15 cellular contexts compared by ENCODE assay signal in the genomic region with DNA sequence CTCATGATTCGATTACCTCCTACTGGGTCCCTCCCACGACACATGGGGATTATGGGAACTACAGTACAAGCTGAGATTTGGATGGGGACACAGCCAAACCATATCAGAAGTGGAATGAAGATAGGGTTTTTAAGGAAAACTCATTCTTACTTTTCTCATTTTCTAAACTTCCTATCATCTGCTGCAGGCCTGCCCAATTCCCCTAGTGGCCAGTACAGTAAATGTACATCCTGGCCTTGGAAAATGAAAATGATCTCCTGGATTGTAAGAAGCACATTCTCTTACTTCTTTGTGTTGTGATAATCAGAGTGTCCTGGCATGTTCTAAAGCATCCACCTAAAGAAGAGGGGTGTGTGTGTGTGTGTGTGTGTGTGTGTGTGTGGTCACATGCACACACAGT.
A peak's percentile ranks its signal among the peaks of the same experiment; 100 is the strongest.
DNase-seq lines count a peak whose midpoint lies in the region; ATAC-seq, FAIRE-seq and TF ChIP-seq lines count a peak whose summit lies in the region.
"Had no signal": no experiment of that assay in that cellular context is flagged by ENCODE, and none has a peak within 500 bp of the region (broad histone marks: within the 10 kb centered on the region; RNA-seq: fewer than 3 reads in every experiment).

No MANE protein-coding gene starts in this region.

- H3K79me2 ChIP-seq in DOHH2 (ENCODE audit: control insufficient read depth, low read length) (no peaks in the 10 kb centered on the region), H1 (ENCODE audit: control insufficient read depth in 1 of 2, insufficient read depth in 2 of 2, low read length in 2 of 2) (no peaks in the 10 kb centered on the region)

- H4K20me1 ChIP-seq in DOHH2 (ENCODE audit: control insufficient read depth, insufficient read depth, low read depth, low read length) (no peaks in the 10 kb centered on the region), H1 (replicated peaks in 1 of 2; ENCODE audit: control insufficient read depth in 1 of 2, insufficient read depth in 2 of 2, low read length in 2 of 2) (no peaks in the 10 kb centered on the region)

- no peaks in the 10 kb centered on the region for H3K9me3 Mint-ChIP-seq in osteocyte (ENCODE audit: unreplicated experiment)
- H3K9me3 Mint-ChIP-seq: activated naive CD4-positive, alpha-beta T cell treated with anti-CD3 and anti-CD28 coated beads for 36 hours; stimulated activated naive CD8-positive, alpha-beta T cell treated with anti-CD3 and anti-CD28 coated beads, Interleukin-15, amount 100 ng/mL, for 72 hours had no signal

- peak; percentile 37 for TF ChIP-seq CTCF in DOHH2 (IDR thresholded peaks at IDR 0.05; ENCODE audit: low read depth, low read length, poor library complexity, severe bottlenecking)
- TF ChIP-seq CTCF in H1 (IDR thresholded peaks at IDR 0.05; ENCODE audit: control extremely low read depth in 1 of 3, insufficient read depth in 1 of 3, low read depth in 1 of 3, low read length in 3 of 3) = peak in 2 of 3 experiments; percentile 7 to 51; a peak in 2 of 4 replicates
- TF ChIP-seq CTCF in osteocyte (IDR thresholded peaks at IDR 0.05) = peak; percentile 21
- TF ChIP-seq CTCF in GM20000 (IDR thresholded peaks at IDR 0.05; ENCODE audit: extremely low read depth, missing control alignments) = no peak
- no peak for TF ChIP-seq CTCF in uterus (IDR thresholded peaks at IDR 0.05)

- 0 out of 2 replicates have a peak overlapping the region, but pooled peaks have one; percentile 42 for H2AFZ ChIP-seq in H1 (ENCODE audit: low read length)

- no peaks in the 10 kb centered on the region for H3K23me2 ChIP-seq in H1 (ENCODE audit: low read depth, low read length)

- H3K18ac ChIP-seq in H1 (ENCODE audit: extremely low read depth, low read length) = no peak overlapping the region

- H4K91ac ChIP-seq in H1 (replicated peaks; ENCODE audit: insufficient read length, low read length) = no peak overlapping the region

- no peak overlapping the region for H3K23ac ChIP-seq in H1 (ENCODE audit: insufficient read length)

- H3K27ac ChIP-seq in DOHH2 (ENCODE audit: low read depth, low read length) = no peak overlapping the region
- no peak overlapping the region for H3K27ac ChIP-seq in H1 (ENCODE audit: low read depth, low read length)
- H3K27ac ChIP-seq in uterus = no peak overlapping the region

- TF ChIP-seq POLR2A in H1 (IDR thresholded peaks at IDR 0.05; ENCODE audit: control extremely low read depth in 1 of 2, low read depth in 2 of 2, low read length in 2 of 2) (no peak), uterus (IDR thresholded peaks at IDR 0.05) (no peak)

- H3K4me3 ChIP-seq in DOHH2 (ENCODE audit: low read length) (no peak overlapping the region), H1 (ENCODE audit: extremely low read depth in 1 of 4, insufficient read depth in 2 of 4, low read depth in 3 of 4, low read length in 4 of 4) (no peak overlapping the region), uterus (no peak overlapping the region)

- TF ChIP-seq EP300 in H1 (IDR thresholded peaks at IDR 0.05; ENCODE audit: borderline replicate concordance in 1 of 2, low read depth in 2 of 2, low read length in 2 of 2) = no peak

- no peaks in the 10 kb centered on the region for H3K27me3 ChIP-seq in DOHH2 (ENCODE audit: control insufficient read depth, low read length)
- H3K27me3 ChIP-seq in H1 (replicated peaks in 1 of 4; ENCODE audit: control insufficient read depth in 3 of 4, extremely low read depth in 1 of 4, insufficient read depth in 3 of 4, low read length in 3 of 4) = no peaks in the 10 kb centered on the region
- no peaks in the 10 kb centered on the region for H3K27me3 ChIP-seq in uterus

- no peak overlapping the region for H2BK15ac ChIP-seq in H1 (ENCODE audit: low read length)

- H4K8ac ChIP-seq in H1 (ENCODE audit: extremely low read depth, insufficient read depth, low read length) = no peak overlapping the region

- no peak overlapping the region for H2BK12ac ChIP-seq in H1 (ENCODE audit: low read depth, low read length)

- H2AK5ac ChIP-seq in H1 (ENCODE audit: low read depth, low read length) = no peak overlapping the region

- no peak overlapping the region for H3K9ac ChIP-seq in H1 (replicated peaks in 1 of 4; ENCODE audit: extremely low read depth in 1 of 4, low read depth in 3 of 4, low read length in 3 of 4)

- H3K56ac ChIP-seq in H1 (replicated peaks; ENCODE audit: insufficient read length, low read depth, low read length) = no peak overlapping the region

- H3K4ac ChIP-seq in H1 (replicated peaks; ENCODE audit: insufficient read length, low read depth, low read length) = no peak overlapping the region

- H3K27me3 Mint-ChIP-seq in osteocyte (ENCODE audit: unreplicated experiment) = peaks cover 2% of the 10 kb centered on the region
- H3K27me3 Mint-ChIP-seq: naive thymus-derived CD4-positive, alpha-beta T cell; stimulated activated naive CD8-positive, alpha-beta T cell treated with anti-CD3 and anti-CD28 coated beads, Interleukin-15, amount 100 ng/mL, for 72 hours had no signal

- no peaks in the 10 kb centered on the region for H3F3A ChIP-seq in DOHH2 (ENCODE audit: control insufficient read depth, insufficient read depth)

- DNase-seq in NAMALWA (ENCODE audit: low spot score) = peak; percentile 0
- no peak for DNase-seq in H1 (ENCODE audit: low read depth in 1 of 2, low spot score in 2 of 2)
- DNase-seq in osteocyte (ENCODE audit: extremely low spot score, unreplicated experiment) = no peak
- no peak for DNase-seq in GM20000 (ENCODE audit: low spot score)
- DNase-seq in uterus = no peak
- DNase-seq in KG1 (lab: John Stamatoyannopoulos, UW) = no peak
- DNase-seq: activated CD4-positive, alpha-beta T cell treated with anti-CD3 and anti-CD28 coated beads for 1 hour; activated naive CD4-positive, alpha-beta T cell treated with anti-CD3 and anti-CD28 coated beads for 36 hours; DMS153; naive thymus-derived CD4-positive, alpha-beta T cell; NCI-H226; stimulated activated CD4-positive, alpha-beta T cell treated with anti-CD3 and anti-CD28 coated beads, Interleukin-15, amount 100 ng/mL, for 24 hours; stimulated activated naive CD8-positive, alpha-beta T cell treated with anti-CD3 and anti-CD28 coated beads, Interleukin-15, amount 100 ng/mL, for 72 hours had no signal

- no peak overlapping the region for H2BK120ac ChIP-seq in H1 (replicated peaks; ENCODE audit: low read depth, low read length)

- no peak for ATAC-seq in GM18858 (IDR thresholded peaks at IDR 0.05; ENCODE audit: unreplicated experiment)
- ATAC-seq: naive thymus-derived CD4-positive, alpha-beta T cell; stimulated activated naive CD8-positive, alpha-beta T cell treated with anti-CD3 and anti-CD28 coated beads, Interleukin-15, amount 100 ng/mL, for 72 hours had no signal

- no peak overlapping the region for H3K14ac ChIP-seq in H1 (ENCODE audit: insufficient read length)

- H3K4me1 ChIP-seq in DOHH2 (ENCODE audit: control insufficient read depth, low read length) = no peaks in the 10 kb centered on the region
- H3K4me1 ChIP-seq in H1 (replicated peaks in 1 of 4; ENCODE audit: control insufficient read depth in 3 of 4, insufficient read depth in 4 of 4, low read length in 3 of 4) = peaks cover 4 to 8% (median 6%) of the 10 kb centered on the region in 4 experiments
- H3K4me1 ChIP-seq in uterus = no peaks in the 10 kb centered on the region

- FAIRE-seq in H1 (lab: Jason Lieb, UNC) = no peak

- no peak overlapping the region for H2BK20ac ChIP-seq in H1 (ENCODE audit: low read length)

- H3K9me3 ChIP-seq in DOHH2 (ENCODE audit: control insufficient read depth, insufficient read depth, low read length) = no peaks in the 10 kb centered on the region
- H3K9me3 ChIP-seq in H1 (ENCODE audit: insufficient read depth in 2 of 2, low read depth in 1 of 2, low read length in 1 of 2) = no peaks in the 10 kb centered on the region
- H3K9me3 ChIP-seq in uterus = no peaks in the 10 kb centered on the region

- no peak overlapping the region for H3K4me3 Mint-ChIP-seq in osteocyte (ENCODE audit: unreplicated experiment)
- H3K4me3 Mint-ChIP-seq: activated naive CD4-positive, alpha-beta T cell treated with anti-CD3 and anti-CD28 coated beads for 36 hours; naive thymus-derived CD4-positive, alpha-beta T cell; stimulated activated naive CD8-positive, alpha-beta T cell treated with anti-CD3 and anti-CD28 coated beads, Interleukin-15, amount 100 ng/mL, for 72 hours had no signal

- intact Hi-C loops in uterus (cut with DNase I; ENCODE audit: low total_unique reads) = no loop called here

- H3K4me2 ChIP-seq in DOHH2 (ENCODE audit: low read length) (no peak overlapping the region), H1 (ENCODE audit: insufficient read depth in 1 of 2, low read depth in 2 of 2, low read length in 2 of 2) (no peak overlapping the region)

- no peak overlapping the region for H3K27ac Mint-ChIP-seq in osteocyte (ENCODE audit: unreplicated experiment)
- H3K27ac Mint-ChIP-seq: activated naive CD4-positive, alpha-beta T cell treated with anti-CD3 and anti-CD28 coated beads for 36 hours; naive thymus-derived CD4-positive, alpha-beta T cell; stimulated activated naive CD8-positive, alpha-beta T cell treated with anti-CD3 and anti-CD28 coated beads, Interleukin-15, amount 100 ng/mL, for 72 hours had no signal

- H3K36me3 Mint-ChIP-seq in osteocyte (ENCODE audit: unreplicated experiment) = no peaks in the 10 kb centered on the region
- H3K36me3 Mint-ChIP-seq: naive thymus-derived CD4-positive, alpha-beta T cell had no signal

- POLR2A ChIA-PET in H1 (lab: Charles Lee; ENCODE audit: partially characterized antibody) = no interaction called here

- CTCF ChIA-PET in H1 (lab: Charles Lee; ENCODE audit: partially characterized antibody) = interaction anchor here (0.6 to 2.3 kb wide), 12 partner anchors 8 to 457 kb away, joined by 3 to 7 read pairs (median 4); no protein-coding TSS in a partner anchor

- 86% methylated on average over 2 of the region's 2 CpGs; no CpG with 5 or more reads in 1 of the 2 experiments for WGBS in H1 (ENCODE audit: extremely low coverage in 1 of 2, insufficient coverage in 1 of 2, insufficient read length in 1 of 2, insufficient replicate concordance in 2 of 2, low coverage in 1 of 2, low lambda C conversion rate in 2 of 2, missing lambda C conversion rate in 1 of 2), 2 experiments

- no peaks in the 10 kb centered on the region for H3K4me1 Mint-ChIP-seq in osteocyte (ENCODE audit: unreplicated experiment)
- H3K4me1 Mint-ChIP-seq: naive thymus-derived CD4-positive, alpha-beta T cell; stimulated activated naive CD8-positive, alpha-beta T cell treated with anti-CD3 and anti-CD28 coated beads, Interleukin-15, amount 100 ng/mL, for 72 hours had no signal

- no peaks in the 10 kb centered on the region for H3K36me3 ChIP-seq in DOHH2 (ENCODE audit: control insufficient read depth, low read length)
- no peaks in the 10 kb centered on the region for H3K36me3 ChIP-seq in H1 (ENCODE audit: control insufficient read depth in 2 of 4, insufficient read depth in 4 of 4, low read length in 3 of 4)
- H3K36me3 ChIP-seq in uterus = no peaks in the 10 kb centered on the region

- no peaks in the 10 kb centered on the region for H3K9me2 ChIP-seq in DOHH2 (replicated peaks; ENCODE audit: control insufficient read depth, low read length)

- no peaks in the 10 kb centered on the region for H3K79me1 ChIP-seq in H1 (ENCODE audit: low read depth, low read length)

- H2BK5ac ChIP-seq in H1 (ENCODE audit: low read depth, low read length) = no peak overlapping the region

- no peak overlapping the region for H4K5ac ChIP-seq in H1 (ENCODE audit: insufficient read length, low read depth, low read length)

- peak; percentile 3 to 28; a peak in 1 of 4 replicates for TF ChIP-seq RAD21 in H1 (IDR thresholded peaks at IDR 0.05 in 1 of 2, conservative IDR thresholded peaks at IDR 0.05 in 1 of 2; ENCODE audit: low read depth in 2 of 2, low read length in 2 of 2)

Comparison
In these comparisons a context has a peak if more than half of its experiments do, and no peak if none do; other contexts are left out.
1. CTCF ChIP-seq: peak in DOHH2 (single experiment), H1 (2 of 3) and osteocyte (single experiment); none in GM20000 (single experiment) and uterus (0 of 4).